In the genomic region with DNA sequence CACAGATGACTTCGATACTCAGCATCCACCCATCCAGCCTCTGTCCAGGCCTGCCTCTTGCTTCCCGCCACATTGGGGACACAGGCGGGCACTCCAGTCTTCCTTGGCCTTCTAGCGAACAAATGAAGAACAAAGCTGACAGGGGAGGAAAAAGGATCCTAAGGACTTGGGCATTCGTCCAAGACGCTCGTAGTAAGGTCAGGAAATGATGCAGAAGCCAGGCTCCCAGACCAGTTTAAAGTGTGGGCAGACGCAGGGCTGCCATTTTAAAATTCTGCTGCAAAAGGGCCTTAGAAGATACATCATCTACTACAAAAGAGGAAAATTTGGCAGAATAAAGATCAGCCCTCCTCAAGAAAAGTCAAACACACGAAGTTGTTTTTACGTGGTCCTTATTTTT, we compare ENCODE assay signal across 13 cellular contexts. TPM values are rescaled to one million over a fixed set of nuclear protein-coding genes. Genes with fewer than 3 reads are reported as not detected.
DNase-seq lines count a peak whose midpoint lies in the region; ATAC-seq and TF ChIP-seq lines count a peak whose summit lies in the region.
"Had no signal": no experiment of that assay in that cellular context is flagged by ENCODE, and none has a peak within 500 bp of the region (broad histone marks: within the 10 kb centered on the region; RNA-seq: fewer than 3 reads in every experiment).

No MANE protein-coding gene starts in this region.

- intact Hi-C loops in tibial artery (cut with DNase I; ENCODE audit: low total_unique reads) = no loop called here

- no peaks in the 10 kb centered on the region for H3K27me3 Mint-ChIP-seq in immature natural killer cell (ENCODE audit: low read depth in 3 of 3)
- H3K27me3 Mint-ChIP-seq: activated naive CD4-positive, alpha-beta T cell treated with anti-CD3 and anti-CD28 coated beads, Interleukin-2, amount 10 ng/mL, durations not matched to agents 7 days and 5 days had no signal

- H3K36me3 ChIP-seq in lung (ENCODE audit: control insufficient read depth in 2 of 2, insufficient read depth in 2 of 2, low read length in 2 of 2) (peaks cover 5 to 9% of the 10 kb centered on the region in 2 donors), tibial artery (peaks cover 0 to 22% (median 8%) of the 10 kb centered on the region in 3 donors)
- H3K36me3 ChIP-seq: neural progenitor cell had no signal

- 54 to 57% methylated on average over 10 of the region's 10 CpGs for WGBS in lung, 2 donors

- H3K4me1 ChIP-seq in lung (ENCODE audit: control insufficient read depth in 2 of 2, insufficient read depth in 2 of 2, low read length in 2 of 2) = peaks cover 4 to 20% of the 10 kb centered on the region in 2 donors
- peaks cover 0 to 46% (median 19%) of the 10 kb centered on the region in 4 donors for H3K4me1 ChIP-seq in tibial artery

- H3K27ac Mint-ChIP-seq in immature natural killer cell = no peak overlapping the region
- H3K27ac Mint-ChIP-seq: activated naive CD4-positive, alpha-beta T cell treated with anti-CD3 and anti-CD28 coated beads, Interleukin-2, amount 10 ng/mL, durations not matched to agents 7 days and 5 days; neural progenitor cell had no signal

- ATAC-seq in lung (ENCODE audit: insufficient read depth, low FRiP score) (no peak), GM21737 (IDR thresholded peaks at IDR 0.05; ENCODE audit: unreplicated experiment) (no peak)

- H3K4me1 Mint-ChIP-seq in immature natural killer cell = peaks cover 3% of the 10 kb centered on the region in 2 donors

- H3K36me3 Mint-ChIP-seq in immature natural killer cell = no peaks in the 10 kb centered on the region
- H3K36me3 Mint-ChIP-seq: neural progenitor cell had no signal

- peak; percentile 29 for DNase-seq in NCI-H2196 (lab: John Stamatoyannopoulos, UW; ENCODE audit: unreplicated experiment)
- DNase-seq in NCI-H2196 treated with DMSO at 0.1 percent for 48 hours (lab: John Stamatoyannopoulos, UW; ENCODE audit: unreplicated experiment) = no peak
- peak; percentile 60 for DNase-seq in choroid plexus epithelial cell (ENCODE audit: low read depth)
- DNase-seq in lung (ENCODE audit: low spot score) = no peak
- no peak for DNase-seq in tibial artery
- no peak for DNase-seq in immature natural killer cell
- no peak for DNase-seq in activated CD4-positive, alpha-beta T cell treated with anti-CD3 and anti-CD28 coated beads, Interleukin-2, amount 50 U/mL, for 48 hours
- DNase-seq: activated CD4-positive, alpha-beta T cell treated with anti-CD3 and anti-CD28 coated beads, Interleukin-2, amount 50 U/mL, for 4 hours; activated naive CD4-positive, alpha-beta T cell treated with anti-CD3 and anti-CD28 coated beads, Interleukin-2, amount 10 ng/mL, durations not matched to agents 7 days and 5 days; effector memory CD4-positive, alpha-beta T cell had no signal

- peak overlapping the region; percentile 68 to 80 for H3K27ac ChIP-seq in lung (ENCODE audit: low read depth in 1 of 2, low read length in 1 of 2)
- H3K27ac ChIP-seq in tibial artery = peak overlapping the region; percentile 76 to 79
- H3K27ac ChIP-seq: KMS-11, neural progenitor cell had no signal

- H3K4me3 ChIP-seq in choroid plexus epithelial cell (ENCODE audit: low read depth, low read length) = no peak overlapping the region
- H3K4me3 ChIP-seq in lung = no peak overlapping the region
- no peak overlapping the region for H3K4me3 ChIP-seq in tibial artery
- H3K4me3 ChIP-seq: neural progenitor cell had no signal

- H3K9me3 ChIP-seq in lung (ENCODE audit: control insufficient read depth in 2 of 2, insufficient read depth in 1 of 2, low read length in 1 of 2) (no peaks in the 10 kb centered on the region), tibial artery (no peaks in the 10 kb centered on the region)

- no peak for TF ChIP-seq CTCF in choroid plexus epithelial cell (conservative IDR thresholded peaks at IDR 0.05; ENCODE audit: low read depth, low read length)
- no peak for TF ChIP-seq CTCF in lung (IDR thresholded peaks at IDR 0.05; ENCODE audit: control extremely low read depth, extremely low read depth)
- TF ChIP-seq CTCF in tibial artery (IDR thresholded peaks at IDR 0.05) = no peak

- H3K4me3 Mint-ChIP-seq in immature natural killer cell = no peak overlapping the region
- H3K4me3 Mint-ChIP-seq: activated naive CD4-positive, alpha-beta T cell treated with anti-CD3 and anti-CD28 coated beads, Interleukin-2, amount 10 ng/mL, durations not matched to agents 7 days and 5 days; neural progenitor cell had no signal

- H3K27me3 ChIP-seq in lung (ENCODE audit: control insufficient read depth, insufficient read depth) (no peaks in the 10 kb centered on the region), tibial artery (no peaks in the 10 kb centered on the region)
- H3K27me3 ChIP-seq: neural progenitor cell had no signal

- H3K9me3 Mint-ChIP-seq in immature natural killer cell = no peaks in the 10 kb centered on the region
- H3K9me3 Mint-ChIP-seq: activated naive CD4-positive, alpha-beta T cell treated with anti-CD3 and anti-CD28 coated beads, Interleukin-2, amount 10 ng/mL, durations not matched to agents 7 days and 5 days; neural progenitor cell had no signal

RNA-seq across cellular contexts. Expression of a gene that starts 5.9 kb away (rescaled TPM):
- total RNA-seq in lung = 10 to 100 TPM; 28.4 to 29.0 TPM
- polyA plus RNA-seq in lung = 10 to 100 TPM; 22.2 to 24.1 TPM
- 10 to 100 TPM; 16.7 to 16.9 (median 16.8) TPM for polyA plus RNA-seq in immature natural killer cell

RNA-seq across cellular contexts. Expression of a gene that starts 32.2 kb away (rescaled TPM):
- 100 to 1,000 TPM in 1 of 2 donors, 10 to 100 TPM in 1; 75.5 to 220 TPM for total RNA-seq in lung
- polyA plus RNA-seq in lung = 100 to 1,000 TPM in 1 of 2 donors, 10 to 100 TPM in 1; 58.6 to 138 TPM
- polyA plus RNA-seq in immature natural killer cell = 100 to 1,000 TPM; 444 to 668 (median 473) TPM

RNA-seq across cellular contexts. Expression of a gene that starts 55.8 kb away (rescaled TPM):
- total RNA-seq in lung = 1 to 10 TPM; 4.2 to 5.8 TPM
- 1 to 10 TPM in 1 of 2 donors, under 1 TPM in 1; 0.98 to 1.5 TPM for polyA plus RNA-seq in lung
- 1 to 10 TPM in 1 of 3 donors, under 1 TPM in 2; 0.59 to 1.4 (median 0.66) TPM for polyA plus RNA-seq in immature natural killer cell

Comparison
In these comparisons a context has a peak if more than half of its experiments do, and no peak if none do; other contexts are left out.
1. DNase-seq: peak in NCI-H2196 (single experiment) and choroid plexus epithelial cell (single experiment); none in NCI-H2196 treated with DMSO at 0.1 percent for 48 hours (single experiment), lung (single experiment), tibial artery (0 of 2), immature natural killer cell (0 of 3) and activated CD4-positive, alpha-beta T cell treated with anti-CD3 and anti-CD28 coated beads, Interleukin-2, amount 50 U/mL, for 48 hours (0 of 2).